ENCODE assay signal across 8 cellular contexts in genomic region chr3:46558184-46559029, GRCh38. TPM values are rescaled to one million over a fixed set of nuclear protein-coding genes. Genes with fewer than 3 reads are reported as not detected.
DNase-seq lines count a peak whose midpoint lies in the region; ATAC-seq and TF ChIP-seq lines count a peak whose summit lies in the region.

No MANE protein-coding gene starts in this region.

- H3K4me1 Mint-ChIP-seq in CD14-positive monocyte: peaks cover 11% of the 10 kb centered on the region

- no peaks in the 10 kb centered on the region for H3K9me3 ChIP-seq in upper lobe of left lung

- TF ChIP-seq CTCF in CD14-positive monocyte (IDR thresholded peaks at IDR 0.05) (peak; percentile 81), upper lobe of left lung (IDR thresholded peaks at IDR 0.05) (peak; percentile 26 to 87 (median 62))

- DNase-seq in CD14-positive monocyte (ENCODE audit: low spot score) (peak; percentile 90), RKO (ENCODE audit: low spot score) (peak; percentile 79), germinal center (ENCODE audit: low spot score) (peak; percentile 74), pons (ENCODE audit: low spot score) (peak; percentile 80), upper lobe of left lung (peak in 1 of 2 donors; percentile 94)
- peak; percentile 59 for DNase-seq in activated T-helper 9 cell treated with anti-CD3 and anti-CD28 coated beads, Interleukin-2, amount 50 U/mL, for 16 hours (ENCODE audit: low read depth)

- peaks cover 0 to 8% (median 4%) of the 10 kb centered on the region in 7 donors for H3K9me3 Mint-ChIP-seq in CD14-positive monocyte

- H3K27me3 Mint-ChIP-seq in CD14-positive monocyte (ENCODE audit: low read depth in 3 of 3): peaks cover 8 to 16% (median 12%) of the 10 kb centered on the region in 3 donors

- TF ChIP-seq POLR2A in upper lobe of left lung (IDR thresholded peaks at IDR 0.05): peak in 1 of 4 donors; percentile 24

- no peaks in the 10 kb centered on the region for H3K27me3 ChIP-seq in upper lobe of left lung

- WGBS in upper lobe of left lung, 2 donors: 22 to 53% methylated on average over 17 to 22 of the region's 22 CpGs

- H3K36me3 ChIP-seq in upper lobe of left lung: no peaks in the 10 kb centered on the region

- H3K36me3 Mint-ChIP-seq in CD14-positive monocyte: no peaks in the 10 kb centered on the region

- H3K27ac Mint-ChIP-seq in CD14-positive monocyte: peak overlapping the region in 4 of 7 donors; percentile 38 to 77 (median 71)

- H3K27ac ChIP-seq in upper lobe of left lung: peak overlapping the region in 2 of 4 donors; percentile 39 to 54

- H3K4me3 Mint-ChIP-seq in CD14-positive monocyte: peak overlapping the region; percentile 76 to 93

- TF ChIP-seq EP300 in upper lobe of left lung (IDR thresholded peaks at IDR 0.05): no peak

- intact Hi-C loops in CD14-positive monocyte (cut with micrococcal nuclease): loop anchor here (2.0 to 10.0 kb wide), 2 partner anchors 64 to 70 kb away; partner anchors contain the start of gene RTP3 (in 1 of the 2)

- peak overlapping the region in 3 of 4 donors; percentile 29 to 50 (median 45) for H3K4me3 ChIP-seq in upper lobe of left lung

- ATAC-seq in GM19397 (IDR thresholded peaks at IDR 0.05; ENCODE audit: unreplicated experiment) (peak; percentile 75), HG03521 (IDR thresholded peaks at IDR 0.05; ENCODE audit: unreplicated experiment) (peak; percentile 88), upper lobe of left lung (ENCODE audit: low FRiP score in 2 of 2) (peak; percentile 89 to 94)

- peaks cover 0 to 12% (median 5%) of the 10 kb centered on the region in 4 donors for H3K4me1 ChIP-seq in upper lobe of left lung

RNA-seq across cellular contexts. Expression of gene LRRC2, which starts 7.7 kb away (rescaled TPM):
- polyA plus RNA-seq in CD14-positive monocyte: not detected
- total RNA-seq in upper lobe of left lung: 1 to 10 TPM; 1.1 to 4.2 (median 1.5) TPM

RNA-seq across cellular contexts. Expression of gene FAM240A, which starts 53.9 kb away (rescaled TPM):
- polyA plus RNA-seq in CD14-positive monocyte: not detected
- not detected for total RNA-seq in upper lobe of left lung
